In genomic region chr6:136226027-136226673, GRCh38 we compare ENCODE assay signal across 8 cellular contexts. TPM values are rescaled to one million over a fixed set of nuclear protein-coding genes. Genes with fewer than 3 reads are reported as not detected.
DNase-seq lines count a peak whose midpoint lies in the region; FAIRE-seq lines count a peak whose summit lies in the region.

No MANE protein-coding gene starts in this region.

- H3K9me3 ChIP-seq in small intestine (ENCODE audit: control insufficient read depth, low read depth) (no peaks in the 10 kb centered on the region), MG63 (no peaks in the 10 kb centered on the region)

- no peak for FAIRE-seq in small intestine (lab: Jason Lieb, UNC)

- H3K36me3 ChIP-seq in H7 (replicated peaks; ENCODE audit: control insufficient read depth, insufficient read depth, low read length) (no peaks in the 10 kb centered on the region; the same call in 1 of the 2 replicates), small intestine (ENCODE audit: control insufficient read depth in 2 of 2, insufficient read depth in 2 of 2, low read length in 2 of 2) (no peaks in the 10 kb centered on the region), MG63 (peaks cover 8% of the 10 kb centered on the region; the same call in 1 of the 2 replicates)

- peak overlapping the region; percentile 65 for H3K4me3 Mint-ChIP-seq in T-helper 2 cell treated with Interferon-gamma antibody and Interleukin-4, amounts not matched to agents 5 μg/mL and 100 μg/mL, for 36 hours

- peak overlapping the region; percentile 38 for H3K27ac Mint-ChIP-seq in T-helper 2 cell treated with Interferon-gamma antibody and Interleukin-4, amounts not matched to agents 5 μg/mL and 100 μg/mL, for 36 hours

- DNase-seq in GM03348 (ENCODE audit: low spot score) (peak; percentile 80), H7 (peak; percentile 51), MV-4-11 (lab: John Stamatoyannopoulos, UW) (peak; percentile 54), astrocyte of the hippocampus (ENCODE audit: low read depth, low spot score) (peak; percentile 75), hypothalamus (lab: John Stamatoyannopoulos, UW) (peak in 28 of 51 donors; percentile 1 to 64 (median 20)), small intestine (peak; percentile 60), MG63 (no peak)
- DNase-seq in T-helper 2 cell treated with Interferon-gamma antibody and Interleukin-4, amounts not matched to agents 5 μg/mL and 100 μg/mL, for 36 hours (ENCODE audit: low spot score): peak; percentile 40

- H3K27me3 ChIP-seq in H7 (ENCODE audit: control insufficient read depth, insufficient read depth, low read length) (no peaks in the 10 kb centered on the region), small intestine (ENCODE audit: control insufficient read depth in 2 of 2, insufficient read depth in 2 of 2, low read length in 2 of 2) (no peaks in the 10 kb centered on the region), MG63 (no peaks in the 10 kb centered on the region)

- H3K4me1 ChIP-seq in small intestine (ENCODE audit: control insufficient read depth in 2 of 2, insufficient read depth in 1 of 2, low read depth in 1 of 2, low read length in 1 of 2): peaks cover 0 to 5% of the 10 kb centered on the region in 2 donors

- no peak overlapping the region for H3K4me3 ChIP-seq in H7 (ENCODE audit: insufficient read depth, low read depth, low read length)
- H3K4me3 ChIP-seq in small intestine (ENCODE audit: low read depth in 1 of 2, low read length in 2 of 2): peak overlapping the region in 1 of 2 donors; percentile 44
- no peak overlapping the region for H3K4me3 ChIP-seq in MG63

- peaks cover 9% of the 10 kb centered on the region for H3K9me3 Mint-ChIP-seq in T-helper 2 cell treated with Interferon-gamma antibody and Interleukin-4, amounts not matched to agents 5 μg/mL and 100 μg/mL, for 36 hours

- WGBS in small intestine, 3 donors: 18 to 23% (median 18%) methylated on average over 12 of the region's 12 CpGs

- H3K27me3 Mint-ChIP-seq in T-helper 2 cell treated with Interferon-gamma antibody and Interleukin-4, amounts not matched to agents 5 μg/mL and 100 μg/mL, for 36 hours (ENCODE audit: low read depth): no peaks in the 10 kb centered on the region

- H3K36me3 Mint-ChIP-seq in T-helper 2 cell treated with Interferon-gamma antibody and Interleukin-4, amounts not matched to agents 5 μg/mL and 100 μg/mL, for 36 hours (ENCODE audit: low read depth): peaks cover 16% of the 10 kb centered on the region

- no peak overlapping the region for H3K27ac ChIP-seq in small intestine (ENCODE audit: low read depth in 1 of 2, low read length in 1 of 2)

- peaks cover 13% of the 10 kb centered on the region for H3K4me1 Mint-ChIP-seq in T-helper 2 cell treated with Interferon-gamma antibody and Interleukin-4, amounts not matched to agents 5 μg/mL and 100 μg/mL, for 36 hours (ENCODE audit: low read depth)

RNA-seq across cellular contexts. Expression of gene MTFR2, which starts 24.0 kb away (rescaled TPM):
- 2.6 and 5.7 TPM in 2 replicates for total RNA-seq in H7 (2014; rRNA removed; shearing (Covaris generic))
- polyA plus RNA-seq in small intestine: 1 to 10 TPM in 2 of 3 donors, under 1 TPM in 1; 0.54 to 6.5 (median 1.6) TPM
- 5.7 and 16.3 TPM in 2 replicates for total RNA-seq in MG63 (2014; rRNA removed; shearing (Covaris generic); ENCODE audit: low replicate concordance)
